Comparison of ENCODE assay signal across 17 cellular contexts in genomic region chr22:34972498-34972897, GRCh38.
"Had no signal": no experiment of that assay in that cellular context is flagged by ENCODE, and none has a peak within 500 bp of the region (broad histone marks: within the 10 kb centered on the region; RNA-seq: fewer than 3 reads in every experiment).

No MANE protein-coding gene starts in this region.

- H3K27ac Mint-ChIP-seq: activated naive CD8-positive, alpha-beta T cell; naive B cell had no signal

- ATAC-seq: lower lobe of right lung, right cardiac atrium had no signal

- H3K27ac ChIP-seq: breast epithelium, esophagus squamous epithelium, lower lobe of right lung, stomach, thoracic aorta, vagina had no signal

- H3K9me3 ChIP-seq: esophagus squamous epithelium, lower lobe of right lung, thoracic aorta, vagina had no signal

- H3K27me3 ChIP-seq: vagina had no signal

- H3K36me3 Mint-ChIP-seq: activated naive CD8-positive, alpha-beta T cell; naive B cell had no signal

- H3K4me3 ChIP-seq: breast epithelium, esophagus squamous epithelium, lower lobe of right lung, stomach, thoracic aorta, vagina had no signal

- H3K4me1 Mint-ChIP-seq: naive B cell had no signal

- H3K4me1 ChIP-seq: breast epithelium, esophagus squamous epithelium, lower lobe of right lung, stomach, vagina had no signal

- H3K36me3 ChIP-seq: breast epithelium, esophagus squamous epithelium, lower lobe of right lung, stomach, thoracic aorta, vagina had no signal

- H3K4me3 Mint-ChIP-seq: activated naive CD8-positive, alpha-beta T cell; naive B cell had no signal

- DNase-seq: activated CD4-positive, alpha-beta T cell treated with anti-CD3 and anti-CD28 coated beads, Interleukin-2, amount 50 U/mL, for 1 hour; activated effector memory CD4-positive, alpha-beta T cell treated with anti-CD3 and anti-CD28 coated beads, Interleukin-2, amount 50 U/mL, for 16 hours; amygdala; esophagus squamous epithelium; foreskin fibroblast; head of caudate nucleus; kidney glomerular epithelial cell; lower lobe of right lung; naive B cell; right cardiac atrium; small intestine; stomach; T-helper 2 cell had no signal
